Comparison of ENCODE assay signal across 2 cellular contexts in the genomic region with DNA sequence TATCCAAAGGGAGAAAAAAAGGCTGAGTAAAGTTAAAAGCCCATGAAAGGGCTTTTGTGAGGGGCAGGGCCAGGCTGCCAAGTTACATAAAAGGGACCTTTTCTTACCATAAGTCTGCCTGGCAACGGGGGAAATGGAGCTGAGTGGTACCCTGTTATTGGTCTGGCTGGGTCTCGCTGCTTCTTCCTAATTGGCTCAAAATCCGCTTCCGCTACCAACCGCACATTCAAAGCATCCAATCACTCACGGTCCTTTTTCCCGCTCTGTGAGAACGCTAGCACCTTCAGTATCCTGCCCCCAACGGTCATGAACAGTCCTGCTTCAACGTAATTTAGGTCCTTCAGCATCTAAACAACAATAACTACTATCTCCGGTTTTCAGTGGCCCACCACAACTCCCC.
TF ChIP-seq lines count a peak whose summit lies in the region.

No MANE protein-coding gene starts in this region.

TF ChIP-seq in HepG2, 621 proteins besides CTCF, POLR2A, EP300 and RAD21 (continued from another document):
- TF ChIP-seq TARDBP (CRISPR knock-in tag; IDR thresholded peaks at IDR 0.05) (no peak), HCFC1 (IDR thresholded peaks at IDR 0.05; ENCODE audit: low read depth, low read length) (no peak), ZNF746 (CRISPR knock-in tag; IDR thresholded peaks at IDR 0.05) (no peak), RFX5 (IDR thresholded peaks at IDR 0.05; ENCODE audit: low read depth, low read length) (peak; percentile 88), TFDP1 (CRISPR knock-in tag; IDR thresholded peaks at IDR 0.05; ENCODE audit: borderline replicate concordance) (no peak)
- TF ChIP-seq, protein P1, sequence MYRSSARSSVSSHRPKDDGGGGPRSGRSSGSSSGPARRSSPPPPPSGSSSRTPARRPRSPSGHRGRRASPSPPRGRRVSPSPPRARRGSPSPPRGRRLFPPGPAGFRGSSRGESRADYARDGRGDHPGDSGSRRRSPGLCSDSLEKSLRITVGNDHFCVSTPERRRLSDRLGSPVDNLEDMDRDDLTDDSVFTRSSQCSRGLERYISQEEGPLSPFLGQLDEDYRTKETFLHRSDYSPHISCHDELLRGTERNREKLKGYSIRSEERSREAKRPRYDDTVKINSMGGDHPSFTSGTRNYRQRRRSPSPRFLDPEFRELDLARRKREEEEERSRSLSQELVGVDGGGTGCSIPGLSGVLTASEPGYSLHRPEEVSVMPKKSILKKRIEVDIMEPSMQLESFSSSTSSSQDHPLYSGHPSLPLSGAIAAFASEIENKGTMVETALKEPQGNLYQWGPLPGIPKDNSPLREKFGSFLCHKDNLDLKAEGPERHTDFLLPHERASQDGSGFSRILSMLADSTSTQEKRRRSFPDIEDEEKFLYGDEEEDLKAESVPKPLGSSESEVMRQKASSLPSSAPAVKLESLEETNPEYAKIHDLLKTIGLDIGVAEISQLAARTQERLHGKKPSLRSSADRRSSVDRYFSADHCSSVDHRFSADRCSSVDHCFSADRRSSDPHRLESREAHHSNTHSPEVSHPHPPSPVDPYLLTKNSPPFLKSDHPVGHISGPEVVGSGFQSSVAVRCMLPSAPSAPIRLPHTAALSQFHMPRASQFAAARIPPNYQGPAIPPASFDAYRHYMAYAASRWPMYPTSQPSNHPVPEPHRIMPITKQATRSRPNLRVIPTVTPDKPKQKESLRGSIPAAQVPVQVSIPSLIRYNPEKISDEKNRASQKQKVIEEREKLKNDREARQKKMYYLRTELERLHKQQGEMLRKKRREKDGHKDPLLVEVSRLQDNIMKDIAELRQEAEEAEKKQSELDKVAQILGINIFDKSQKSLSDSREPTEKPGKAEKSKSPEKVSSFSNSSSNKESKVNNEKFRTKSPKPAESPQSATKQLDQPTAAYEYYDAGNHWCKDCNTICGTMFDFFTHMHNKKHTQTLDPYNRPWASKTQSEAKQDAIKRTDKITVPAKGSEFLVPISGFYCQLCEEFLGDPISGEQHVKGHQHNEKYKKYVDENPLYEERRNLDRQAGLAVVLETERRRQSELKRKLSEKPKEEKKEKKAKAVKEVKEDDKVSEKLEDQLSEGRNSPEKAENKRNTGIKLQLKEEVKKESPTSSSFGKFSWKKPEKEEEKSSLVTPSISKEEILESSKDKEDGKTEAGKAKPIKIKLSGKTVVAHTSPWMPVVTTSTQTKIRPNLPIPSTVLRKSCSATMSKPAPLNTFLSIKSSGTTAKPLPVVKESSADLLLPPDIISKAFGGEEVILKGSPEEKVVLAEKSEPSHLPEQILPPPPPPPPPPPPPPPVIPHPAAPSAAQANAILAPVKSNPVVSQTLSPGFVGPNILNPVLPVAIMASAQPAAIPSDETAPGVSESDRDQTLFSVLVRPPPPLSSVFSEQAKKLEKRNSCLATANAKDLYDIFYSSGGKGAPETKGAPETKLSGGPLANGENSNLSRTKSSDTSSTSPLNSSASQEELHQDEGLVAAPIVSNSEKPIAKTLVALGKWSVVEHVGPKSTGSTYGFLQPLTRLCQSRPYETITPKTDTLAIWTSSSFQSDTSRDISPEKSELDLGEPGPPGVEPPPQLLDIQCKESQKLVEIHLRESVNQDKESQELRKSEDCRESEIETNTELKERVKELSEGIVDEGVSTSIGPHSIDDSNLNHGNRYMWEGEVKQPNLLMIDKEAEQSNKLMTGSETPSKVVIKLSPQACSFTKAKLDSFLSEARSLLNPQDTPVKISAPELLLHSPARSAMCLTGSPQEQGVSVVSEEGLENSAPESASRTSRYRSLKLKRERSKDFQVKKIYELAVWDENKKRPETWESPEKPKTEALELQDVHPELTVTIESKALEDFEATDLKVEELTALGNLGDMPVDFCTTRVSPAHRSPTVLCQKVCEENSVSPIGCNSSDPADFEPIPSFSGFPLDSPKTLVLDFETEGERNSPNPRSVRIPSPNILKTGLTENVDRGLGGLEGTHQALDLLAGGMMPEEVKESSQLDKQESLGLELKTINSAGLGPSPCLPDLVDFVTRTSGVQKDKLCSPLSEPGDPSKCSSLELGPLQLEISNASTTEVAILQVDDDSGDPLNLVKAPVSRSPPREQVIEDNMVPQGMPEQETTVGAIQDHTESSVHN (CRISPR knock-in tag; IDR thresholded peaks at IDR 0.05), result no peak

TF ChIP-seq in WTC11, 78 proteins besides CTCF, POLR2A, EP300 and RAD21 (continued from another document):
- TF ChIP-seq ZSCAN18 (CRISPR knock-in tag; IDR thresholded peaks at IDR 0.05) (no peak), PRDM15 (CRISPR knock-in tag; IDR thresholded peaks at IDR 0.05) (no peak), PRRX2 (CRISPR knock-in tag; IDR thresholded peaks at IDR 0.05) (no peak), ZNF425 (CRISPR knock-in tag; conservative IDR thresholded peaks at IDR 0.05) (no peak), RORB (CRISPR knock-in tag; IDR thresholded peaks at IDR 0.05) (no peak), JAZF1 (CRISPR knock-in tag; IDR thresholded peaks at IDR 0.05) (no peak), ZNF138 (CRISPR knock-in tag; conservative IDR thresholded peaks at IDR 0.05) (no peak), ZNF219 (CRISPR knock-in tag; IDR thresholded peaks at IDR 0.05; ENCODE audit: borderline replicate concordance) (no peak), ZNF423 (CRISPR knock-in tag; IDR thresholded peaks at IDR 0.05) (no peak)
- TF ChIP-seq, protein P2, sequence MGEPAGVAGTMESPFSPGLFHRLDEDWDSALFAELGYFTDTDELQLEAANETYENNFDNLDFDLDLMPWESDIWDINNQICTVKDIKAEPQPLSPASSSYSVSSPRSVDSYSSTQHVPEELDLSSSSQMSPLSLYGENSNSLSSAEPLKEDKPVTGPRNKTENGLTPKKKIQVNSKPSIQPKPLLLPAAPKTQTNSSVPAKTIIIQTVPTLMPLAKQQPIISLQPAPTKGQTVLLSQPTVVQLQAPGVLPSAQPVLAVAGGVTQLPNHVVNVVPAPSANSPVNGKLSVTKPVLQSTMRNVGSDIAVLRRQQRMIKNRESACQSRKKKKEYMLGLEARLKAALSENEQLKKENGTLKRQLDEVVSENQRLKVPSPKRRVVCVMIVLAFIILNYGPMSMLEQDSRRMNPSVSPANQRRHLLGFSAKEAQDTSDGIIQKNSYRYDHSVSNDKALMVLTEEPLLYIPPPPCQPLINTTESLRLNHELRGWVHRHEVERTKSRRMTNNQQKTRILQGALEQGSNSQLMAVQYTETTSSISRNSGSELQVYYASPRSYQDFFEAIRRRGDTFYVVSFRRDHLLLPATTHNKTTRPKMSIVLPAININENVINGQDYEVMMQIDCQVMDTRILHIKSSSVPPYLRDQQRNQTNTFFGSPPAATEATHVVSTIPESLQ (CRISPR knock-in tag; IDR thresholded peaks at IDR 0.05), result no peak
